ENCODE assay signal across 8 cellular contexts in the genomic region with DNA sequence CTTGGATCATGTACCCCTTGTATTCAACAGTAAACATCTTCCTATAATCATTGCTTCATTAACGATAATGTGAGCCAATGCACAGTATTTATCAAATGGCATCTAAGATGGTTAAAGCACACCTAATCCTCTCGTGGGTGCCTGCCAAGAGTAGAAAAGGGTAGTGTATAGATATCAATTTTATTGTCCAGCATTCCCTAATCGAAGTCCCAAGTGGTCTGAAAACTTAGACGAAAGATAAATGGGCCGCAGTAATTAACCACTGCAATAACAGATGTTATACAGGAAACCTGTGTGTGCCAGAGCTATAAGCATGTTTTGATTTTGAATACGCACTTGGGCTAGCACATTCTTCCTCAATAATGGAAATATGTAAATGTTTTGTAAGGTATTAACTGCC. TPM values are rescaled to one million over a fixed set of nuclear protein-coding genes. Genes with fewer than 3 reads are reported as not detected.
DNase-seq lines count a peak whose midpoint lies in the region; ATAC-seq, FAIRE-seq and TF ChIP-seq lines count a peak whose summit lies in the region.

No MANE protein-coding gene starts in this region.

- H3K27ac ChIP-seq in heart right ventricle (peak overlapping the region in 9 of 10 donors; percentile 24 to 93 (median 88)), vagina (peak overlapping the region; percentile 95)

- H3K27me3 Mint-ChIP-seq in naive B cell = no peaks in the 10 kb centered on the region

- no peaks in the 10 kb centered on the region for H3K9me3 ChIP-seq in heart right ventricle
- H3K9me3 ChIP-seq in vagina = no peaks in the 10 kb centered on the region

- TF ChIP-seq CTCF in heart right ventricle (IDR thresholded peaks at IDR 0.05) = no peak
- no peak for TF ChIP-seq CTCF in bronchial epithelial cell (IDR thresholded peaks at IDR 0.05; ENCODE audit: insufficient read depth, low read length, severe bottlenecking)
- no peak for TF ChIP-seq CTCF in vagina (IDR thresholded peaks at IDR 0.05)
- no peak for TF ChIP-seq CTCF in D721Med (IDR thresholded peaks at IDR 0.05; ENCODE audit: insufficient read depth, missing control alignments)

- H3K9me3 Mint-ChIP-seq in naive B cell = no peaks in the 10 kb centered on the region

- peak overlapping the region; percentile 88 to 100 (median 94) for H3K4me3 Mint-ChIP-seq in naive B cell

- DNase-seq in heart right ventricle (no peak), Right ventricle myocardium inferior (ENCODE audit: missing footprints) (no peak), bronchial epithelial cell (ENCODE audit: low read depth) (no peak), naive B cell (no peak), vagina (ENCODE audit: extremely low spot score in 2 of 2) (no peak), D721Med (ENCODE audit: insufficient read length, low spot score) (no peak)
- no peak for DNase-seq in activated effector memory CD4-positive, alpha-beta T cell treated with Interleukin-2 at 50 U/mL for 16 hours

- peak overlapping the region; percentile 70 to 99 (median 96) for H3K27ac Mint-ChIP-seq in naive B cell

- H3K4me3 ChIP-seq in heart right ventricle (peak overlapping the region in 8 of 10 donors; percentile 54 to 84 (median 63)), bronchial epithelial cell (ENCODE audit: low read depth, low read length) (peak overlapping the region; percentile 51), vagina (peak overlapping the region; percentile 56 to 68)

- intact Hi-C loops in heart right ventricle (cut with DNase I) (loop anchor here in 7 of 10 donors (5.0 to 10.0 kb wide), 8 partner anchors 36 to 213 kb away; partner anchors contain the start of gene RAP2A (in 5 of the 7)), Right ventricle myocardium inferior (cut with DNase I) (no loop called here), vagina (cut with DNase I) (loop anchor here (5.0 to 10.0 kb wide), 2 partner anchors 104 to 123 kb away; no protein-coding TSS in a partner anchor)

- H3K36me3 Mint-ChIP-seq in naive B cell = no peaks in the 10 kb centered on the region

- no peaks in the 10 kb centered on the region for H3K36me3 ChIP-seq in heart right ventricle
- no peaks in the 10 kb centered on the region for H3K36me3 ChIP-seq in bronchial epithelial cell (ENCODE audit: control insufficient read depth, insufficient read depth, low read length)
- H3K36me3 ChIP-seq in vagina = no peaks in the 10 kb centered on the region

- 28 to 36% methylated on average over 6 of the region's 6 CpGs for WGBS in heart right ventricle, 2 donors

- H3K4me1 Mint-ChIP-seq in naive B cell = peaks cover 34 to 37% (median 37%) of the 10 kb centered on the region in 3 donors

- no peak for TF ChIP-seq POLR2A in vagina (IDR thresholded peaks at IDR 0.05)

- no peaks in the 10 kb centered on the region for H3K27me3 ChIP-seq in heart right ventricle
- no peaks in the 10 kb centered on the region for H3K27me3 ChIP-seq in bronchial epithelial cell (ENCODE audit: control insufficient read depth, insufficient read depth, low read length)
- H3K27me3 ChIP-seq in vagina = no peaks in the 10 kb centered on the region

- FAIRE-seq in bronchial epithelial cell (lab: Jason Lieb, UNC) = no peak
- no peak for FAIRE-seq in D721Med (lab: Jason Lieb, UNC)

- H3K4me1 ChIP-seq in heart right ventricle = peaks cover 0 to 31% (median 24%) of the 10 kb centered on the region in 9 donors
- H3K4me1 ChIP-seq in vagina = peaks cover 33% of the 10 kb centered on the region

- ATAC-seq in heart right ventricle (no peak), Right ventricle myocardium inferior (no peak), naive B cell (ENCODE audit: low read depth in 2 of 2) (no peak), GM19351 (IDR thresholded peaks at IDR 0.05; ENCODE audit: unreplicated experiment) (no peak)

RNA-seq across cellular contexts. Expression of gene MBNL2, which starts 0.6 kb away (rescaled TPM):
- total RNA-seq in heart right ventricle (10 to 100 TPM; 59.7 to 95.0 (median 85.2) TPM), Right ventricle myocardium inferior (69.1 TPM), bronchial epithelial cell (12.4 and 12.7 TPM in 2 replicates), vagina (63.1 TPM)
- polyA plus RNA-seq in heart right ventricle (10 to 100 TPM; 17.2 to 18.7 TPM), naive B cell (ENCODE audit: low read depth in 6 of 6) (10 to 100 TPM; 18.2 to 36.1 (median 21.3) TPM)
